ENCODE assay signal across 29 cellular contexts in genomic region chr10:131421381-131421780, GRCh38.
"Had no signal": no experiment of that assay in that cellular context is flagged by ENCODE, and none has a peak within 500 bp of the region (broad histone marks: within the 10 kb centered on the region; RNA-seq: fewer than 3 reads in every experiment).

No MANE protein-coding gene starts in this region.

- H3K4me3 ChIP-seq: stomach, suprapubic skin, testis, thoracic aorta, thyroid gland, tibial artery, tibial nerve, transverse colon, upper lobe of left lung, upper lobe of right lung, uterus, vagina had no signal

- H3K4me1 Mint-ChIP-seq: stimulated activated effector memory CD8-positive, alpha-beta T cell treated with anti-CD3 and anti-CD28 coated beads, Interleukin-12 subunit alpha, Interleukin-12 subunit beta, amount 100 ng/mL, for 72 hours; stimulated activated memory B cell treated with anti-CD40 and anti-IgM and Interleukin-4, amounts not matched to agents 10 μg/mL and 1 μg/mL and 100 μg/mL, for 72 hours; stimulated activated naive B cell treated with anti-CD40 and anti-IgM and Interleukin-4, amounts not matched to agents 10 μg/mL and 1 μg/mL and 100 μg/mL, for 72 hours; stimulated activated naive CD8-positive, alpha-beta T cell treated with anti-CD3 and anti-CD28 coated beads, Interleukin-15, amount 100 ng/mL, for 72 hours had no signal

- H3K27ac ChIP-seq: stomach, suprapubic skin, testis, thoracic aorta, thyroid gland, tibial artery, tibial nerve, transverse colon, upper lobe of left lung, upper lobe of right lung, uterus, vagina had no signal

- FAIRE-seq: urothelium cell line had no signal

- H3K27ac Mint-ChIP-seq: stimulated activated effector memory CD8-positive, alpha-beta T cell treated with anti-CD3 and anti-CD28 coated beads, Interleukin-12 subunit alpha, Interleukin-12 subunit beta, amount 100 ng/mL, for 72 hours; stimulated activated memory B cell treated with anti-CD40 and anti-IgM and Interleukin-4, amounts not matched to agents 10 μg/mL and 1 μg/mL and 100 μg/mL, for 72 hours; stimulated activated naive B cell treated with anti-CD40 and anti-IgM and Interleukin-4, amounts not matched to agents 10 μg/mL and 1 μg/mL and 100 μg/mL, for 72 hours; stimulated activated naive CD8-positive, alpha-beta T cell treated with anti-CD3 and anti-CD28 coated beads, Interleukin-15, amount 100 ng/mL, for 72 hours; stimulated activated naive CD8-positive, alpha-beta T cell treated with anti-CD3 and anti-CD28 coated beads, Interleukin-15, Interleukin-2, amounts not matched to agents 100 ng/mL and 50 ng/mL, for 24 hours; type B pancreatic cell had no signal

- ATAC-seq: stimulated activated effector memory CD8-positive, alpha-beta T cell treated with anti-CD3 and anti-CD28 coated beads, Interleukin-12 subunit alpha, Interleukin-12 subunit beta, amount 100 ng/mL, for 72 hours; stimulated activated memory B cell treated with anti-CD40 and anti-IgM and Interleukin-4, amounts not matched to agents 10 μg/mL and 1 μg/mL and 100 μg/mL, for 72 hours; stimulated activated naive B cell treated with anti-CD40 and anti-IgM and Interleukin-4, amounts not matched to agents 10 μg/mL and 1 μg/mL and 100 μg/mL, for 72 hours; stimulated activated naive CD8-positive, alpha-beta T cell treated with anti-CD3 and anti-CD28 coated beads, Interleukin-15, Interleukin-2, amounts not matched to agents 100 U/mL and 50 U/mL, for 24 hours; upper lobe of right lung had no signal

- DNase-seq: stimulated activated CD4-positive, alpha-beta T cell treated with anti-CD3 and anti-CD28 coated beads, Interleukin-2, amount 100 ng/mL, for 48 hours; stimulated activated CD4-positive, alpha-beta T cell treated with anti-CD3 and anti-CD28 coated beads, Interleukin-4, amount 100 ng/mL, for 1 hour; stimulated activated CD4-positive, alpha-beta T cell treated with anti-CD3 and anti-CD28 coated beads, Interleukin-4, amount 100 ng/mL, for 24 hours; stimulated activated CD4-positive, alpha-beta T cell treated with anti-CD3 and anti-CD28 coated beads, Interleukin-4, amount 100 ng/mL, for 4 hours; stimulated activated CD8-positive, alpha-beta memory T cell treated with anti-CD3 and anti-CD28 coated beads, Interleukin-4, amount 100 ng/mL, for 48 hours; stimulated activated naive B cell treated with anti-CD40 and anti-IgM and Interleukin-4, amounts not matched to agents 10 μg/mL and 1 μg/mL and 100 μg/mL, for 72 hours; stimulated activated naive CD4-positive, alpha-beta T cell; stimulated activated naive CD4-positive, alpha-beta T cell treated with Interleukin-2 at 50 U/mL for 16 hours; stimulated activated naive CD8-positive, alpha-beta T cell treated with anti-CD3 and anti-CD28 coated beads, Interleukin-15, amount 100 ng/mL, for 72 hours; stimulated activated naive CD8-positive, alpha-beta T cell treated with anti-CD3 and anti-CD28 coated beads, Interleukin-15, Interleukin-2, amounts not matched to agents 100 U/mL and 50 U/mL, for 24 hours; stomach; substantia nigra; testis; thyroid gland; tibial artery; transverse colon; trophoblast cell; upper lobe of left lung; upper lobe of right lung; uterus had no signal

- H3K9me3 Mint-ChIP-seq: type B pancreatic cell had no signal

- H3K4me3 Mint-ChIP-seq: stimulated activated effector memory CD8-positive, alpha-beta T cell treated with anti-CD3 and anti-CD28 coated beads, Interleukin-12 subunit alpha, Interleukin-12 subunit beta, amount 100 ng/mL, for 72 hours; stimulated activated memory B cell treated with anti-CD40 and anti-IgM and Interleukin-4, amounts not matched to agents 10 μg/mL and 1 μg/mL and 100 μg/mL, for 72 hours; stimulated activated naive B cell treated with anti-CD40 and anti-IgM and Interleukin-4, amounts not matched to agents 10 μg/mL and 1 μg/mL and 100 μg/mL, for 72 hours; stimulated activated naive CD8-positive, alpha-beta T cell treated with anti-CD3 and anti-CD28 coated beads, Interleukin-15, amount 100 ng/mL, for 72 hours; stimulated activated naive CD8-positive, alpha-beta T cell treated with anti-CD3 and anti-CD28 coated beads, Interleukin-15, Interleukin-2, amounts not matched to agents 100 ng/mL and 50 ng/mL, for 24 hours; type B pancreatic cell had no signal

- H3K36me3 ChIP-seq: stomach, suprapubic skin, thoracic aorta, thyroid gland, tibial artery, tibial nerve, transverse colon, upper lobe of left lung, upper lobe of right lung, uterus, vagina had no signal

- H3K36me3 Mint-ChIP-seq: stimulated activated effector memory CD8-positive, alpha-beta T cell treated with anti-CD3 and anti-CD28 coated beads, Interleukin-12 subunit alpha, Interleukin-12 subunit beta, amount 100 ng/mL, for 72 hours; stimulated activated memory B cell treated with anti-CD40 and anti-IgM and Interleukin-4, amounts not matched to agents 10 μg/mL and 1 μg/mL and 100 μg/mL, for 72 hours; stimulated activated naive B cell treated with anti-CD40 and anti-IgM and Interleukin-4, amounts not matched to agents 10 μg/mL and 1 μg/mL and 100 μg/mL, for 72 hours; type B pancreatic cell had no signal

- H3K4me1 ChIP-seq: stomach, suprapubic skin, thyroid gland, tibial artery, transverse colon, upper lobe of left lung, upper lobe of right lung, uterus had no signal

- H3K27me3 ChIP-seq: testis, thyroid gland, tibial nerve, transverse colon, upper lobe of left lung, uterus, vagina had no signal

- H3K9me3 ChIP-seq: suprapubic skin, testis, thoracic aorta, thyroid gland, transverse colon, upper lobe of right lung, uterus, vagina had no signal

- H3K27me3 Mint-ChIP-seq: stimulated activated memory B cell treated with anti-CD40 and anti-IgM and Interleukin-4, amounts not matched to agents 10 μg/mL and 1 μg/mL and 100 μg/mL, for 72 hours; stimulated activated naive B cell treated with anti-CD40 and anti-IgM and Interleukin-4, amounts not matched to agents 10 μg/mL and 1 μg/mL and 100 μg/mL, for 72 hours; stimulated activated naive CD8-positive, alpha-beta T cell treated with anti-CD3 and anti-CD28 coated beads, Interleukin-15, amount 100 ng/mL, for 72 hours; stimulated activated naive CD8-positive, alpha-beta T cell treated with anti-CD3 and anti-CD28 coated beads, Interleukin-15, Interleukin-2, amounts not matched to agents 100 ng/mL and 50 ng/mL, for 24 hours had no signal
